Comparison of ENCODE assay signal across 24 cellular contexts in genomic region chr2:21484643-21485042, GRCh38.
"Had no signal": no experiment of that assay in that cellular context is flagged by ENCODE, and none has a peak within 500 bp of the region (broad histone marks: within the 10 kb centered on the region; RNA-seq: fewer than 3 reads in every experiment).

No MANE protein-coding gene starts in this region.

- H3K9me3 ChIP-seq: colonic mucosa, esophagus muscularis mucosa, esophagus squamous epithelium, gastrocnemius medialis had no signal

- H3K4me3 ChIP-seq: colonic mucosa, coronary artery, dorsolateral prefrontal cortex, esophagus muscularis mucosa, esophagus squamous epithelium, gastrocnemius medialis, gastroesophageal sphincter, heart left ventricle, heart right ventricle had no signal

- DNase-seq: colonic mucosa; cortex of kidney; dermis blood vessel endothelial cell; dorsolateral prefrontal cortex; effector CD4-positive, alpha-beta T cell; effector CD8-positive, alpha-beta T cell; effector memory CD4-positive, alpha-beta T cell; effector memory CD8-positive, alpha-beta T cell; endodermal cell; erythroblast; esophagus squamous epithelium; foreskin fibroblast; foreskin keratinocyte; foreskin melanocyte; gastrocnemius medialis; glutamatergic neuron; head of caudate nucleus; heart left ventricle; heart right ventricle had no signal

- H3K36me3 ChIP-seq: colonic mucosa, esophagus muscularis mucosa, esophagus squamous epithelium, gastrocnemius medialis, gastroesophageal sphincter, heart left ventricle, heart right ventricle had no signal

- H3K27ac ChIP-seq: colonic mucosa, coronary artery, dorsolateral prefrontal cortex, epithelial cell of prostate, esophagus muscularis mucosa, esophagus squamous epithelium, foreskin keratinocyte, gastrocnemius medialis, gastroesophageal sphincter, heart left ventricle, heart right ventricle had no signal

- H3K4me1 ChIP-seq: colonic mucosa, esophagus muscularis mucosa, esophagus squamous epithelium, foreskin keratinocyte, gastrocnemius medialis, gastroesophageal sphincter, heart left ventricle, heart right ventricle had no signal

- ATAC-seq: effector memory CD8-positive, alpha-beta T cell; esophagus mucosa; foreskin keratinocyte; gastrocnemius medialis; gastroesophageal sphincter; heart left ventricle; heart right ventricle had no signal

- H3K27me3 ChIP-seq: colonic mucosa, esophagus muscularis mucosa, esophagus squamous epithelium, foreskin keratinocyte, gastrocnemius medialis, gastroesophageal sphincter, heart left ventricle, heart right ventricle had no signal
